In the genomic region with DNA sequence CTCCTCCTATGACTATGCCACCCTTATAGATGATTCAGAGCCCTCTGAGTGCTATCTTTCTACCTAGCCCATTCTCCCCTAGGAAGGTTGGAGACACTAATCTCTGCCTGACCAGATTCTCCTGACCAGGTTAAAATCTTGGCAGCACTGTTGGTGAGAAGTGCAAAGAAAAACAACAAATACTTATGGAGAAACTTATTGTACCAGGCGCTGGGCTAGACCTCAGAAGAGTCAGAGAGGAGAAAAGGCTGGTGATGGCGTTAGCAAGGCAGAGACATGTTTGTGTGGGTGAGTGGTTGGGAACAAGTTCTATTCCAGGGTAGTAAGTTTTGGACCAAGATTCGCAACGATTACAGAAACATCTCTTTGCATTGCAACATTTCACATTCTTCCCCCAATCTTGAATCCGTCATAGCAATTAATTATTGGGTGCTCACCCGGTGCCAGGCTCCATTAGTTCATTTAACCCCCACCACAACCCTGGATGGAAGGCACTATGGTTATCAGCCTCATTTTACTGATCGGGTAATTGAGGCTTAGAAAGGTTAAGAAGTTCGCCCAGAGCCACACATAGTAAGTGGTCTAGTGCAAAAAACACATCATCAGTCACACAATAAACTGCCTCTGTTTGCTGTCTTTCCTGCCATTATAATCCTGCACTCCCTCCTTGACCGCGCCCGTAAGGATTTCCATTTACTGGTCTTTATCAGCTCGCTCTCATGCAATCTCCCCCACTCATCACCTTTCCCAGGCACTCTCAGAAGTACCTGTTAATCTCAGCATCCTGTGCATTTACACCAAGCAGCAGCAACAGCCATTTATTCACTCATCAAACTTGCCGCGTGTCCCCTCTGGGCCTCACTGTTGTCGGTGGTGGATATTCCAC, we compare ENCODE assay signal across 8 cellular contexts.
DNase-seq lines count a peak whose midpoint lies in the region; ATAC-seq and TF ChIP-seq lines count a peak whose summit lies in the region.

No MANE protein-coding gene starts in this region.

- peaks cover 37% of the 10 kb centered on the region for H3K4me1 ChIP-seq in HAP-1

- H3K4me3 ChIP-seq in HAP-1 (peak overlapping the region; percentile 60), fibroblast of mammary gland (ENCODE audit: control insufficient read depth, low read depth, low read length) (no peak overlapping the region), skin epidermis (peak overlapping the region in 5 of 7 experiments; percentile 62 to 92 (median 85))

- in situ Hi-C loops in HAP-1 (cut with MboI; ENCODE audit: low sequenced_read_pairs): no loop called here

- ATAC-seq in SK-N-SH treated with all-trans-retinoic acid at 6 μM for 48 hours: peak; percentile 26; the same call in 2 of the 3 replicates
- no peak for ATAC-seq in HG03095 (IDR thresholded peaks at IDR 0.05; ENCODE audit: unreplicated experiment)
- no peak for ATAC-seq in GM19324 (IDR thresholded peaks at IDR 0.05; ENCODE audit: low FRiP score, unreplicated experiment)

- H3K27me3 ChIP-seq in HAP-1 (ENCODE audit: low read depth): no peaks in the 10 kb centered on the region

- H3K36me3 ChIP-seq in HAP-1 (replicated peaks): peaks cover 4% of the 10 kb centered on the region; the same call in 1 of the 2 replicates

- H3K27ac ChIP-seq in skin epidermis: peak overlapping the region in 10 of 21 experiments; percentile 70 to 94 (median 86)

- no peaks in the 10 kb centered on the region for H3K9me3 ChIP-seq in HAP-1

- DNase-seq in HAP-1 (ENCODE audit: low spot score in 2 of 2): no peak
- DNase-seq in fibroblast of mammary gland (ENCODE audit: low read depth): peak; percentile 48
- no peak for DNase-seq in DMS114 treated with DMSO at 0.1 percent for 48 hours (lab: John Stamatoyannopoulos, UW; ENCODE audit: unreplicated experiment)
- DNase-seq in iPS-NIHi7 (ENCODE audit: extremely low spot score): no peak

- TF ChIP-seq CTCF in fibroblast of mammary gland (conservative IDR thresholded peaks at IDR 0.05; ENCODE audit: control insufficient read depth, insufficient read depth, low read depth, low read length): no peak

TF ChIP-seq in SK-N-SH treated with all-trans-retinoic acid at 6 μM for 48 hours, 23 proteins besides CTCF, POLR2A, EP300 and RAD21:
- TF ChIP-seq ESRRG (CRISPR knock-in tag; IDR thresholded peaks at IDR 0.05): no peak
- no peak for TF ChIP-seq OSR1 (CRISPR knock-in tag; IDR thresholded peaks at IDR 0.05)
- TF ChIP-seq CSDC2 (CRISPR knock-in tag; IDR thresholded peaks at IDR 0.05): no peak
- TF ChIP-seq, protein P1, sequence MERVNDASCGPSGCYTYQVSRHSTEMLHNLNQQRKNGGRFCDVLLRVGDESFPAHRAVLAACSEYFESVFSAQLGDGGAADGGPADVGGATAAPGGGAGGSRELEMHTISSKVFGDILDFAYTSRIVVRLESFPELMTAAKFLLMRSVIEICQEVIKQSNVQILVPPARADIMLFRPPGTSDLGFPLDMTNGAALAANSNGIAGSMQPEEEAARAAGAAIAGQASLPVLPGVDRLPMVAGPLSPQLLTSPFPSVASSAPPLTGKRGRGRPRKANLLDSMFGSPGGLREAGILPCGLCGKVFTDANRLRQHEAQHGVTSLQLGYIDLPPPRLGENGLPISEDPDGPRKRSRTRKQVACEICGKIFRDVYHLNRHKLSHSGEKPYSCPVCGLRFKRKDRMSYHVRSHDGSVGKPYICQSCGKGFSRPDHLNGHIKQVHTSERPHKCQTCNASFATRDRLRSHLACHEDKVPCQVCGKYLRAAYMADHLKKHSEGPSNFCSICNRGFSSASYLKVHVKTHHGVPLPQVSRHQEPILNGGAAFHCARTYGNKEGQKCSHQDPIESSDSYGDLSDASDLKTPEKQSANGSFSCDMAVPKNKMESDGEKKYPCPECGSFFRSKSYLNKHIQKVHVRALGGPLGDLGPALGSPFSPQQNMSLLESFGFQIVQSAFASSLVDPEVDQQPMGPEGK (CRISPR knock-in tag; IDR thresholded peaks at IDR 0.05; ENCODE audit: borderline replicate concordance): no peak
- TF ChIP-seq SNAI2 (CRISPR knock-in tag; IDR thresholded peaks at IDR 0.05): no peak
- no peak for TF ChIP-seq ZFP30 (CRISPR knock-in tag; IDR thresholded peaks at IDR 0.05)
- TF ChIP-seq, protein P2, sequence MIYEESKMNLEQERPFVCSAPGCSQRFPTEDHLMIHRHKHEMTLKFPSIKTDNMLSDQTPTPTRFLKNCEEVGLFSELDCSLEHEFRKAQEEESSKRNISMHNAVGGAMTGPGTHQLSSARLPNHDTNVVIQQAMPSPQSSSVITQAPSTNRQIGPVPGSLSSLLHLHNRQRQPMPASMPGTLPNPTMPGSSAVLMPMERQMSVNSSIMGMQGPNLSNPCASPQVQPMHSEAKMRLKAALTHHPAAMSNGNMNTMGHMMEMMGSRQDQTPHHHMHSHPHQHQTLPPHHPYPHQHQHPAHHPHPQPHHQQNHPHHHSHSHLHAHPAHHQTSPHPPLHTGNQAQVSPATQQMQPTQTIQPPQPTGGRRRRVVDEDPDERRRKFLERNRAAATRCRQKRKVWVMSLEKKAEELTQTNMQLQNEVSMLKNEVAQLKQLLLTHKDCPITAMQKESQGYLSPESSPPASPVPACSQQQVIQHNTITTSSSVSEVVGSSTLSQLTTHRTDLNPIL (CRISPR knock-in tag; IDR thresholded peaks at IDR 0.05; ENCODE audit: low read depth): no peak
